ENCODE assay signal across 2 cellular contexts in genomic region chr20:2172305-2173175, GRCh38.
A peak's percentile ranks its signal among the peaks of the same experiment; 100 is the strongest.
TF ChIP-seq lines count a peak whose summit lies in the region.

No MANE protein-coding gene starts in this region.

TF ChIP-seq in A549, 52 proteins besides CTCF, POLR2A, EP300 and RAD21 (continued from another document):
- TF ChIP-seq, protein P1, sequence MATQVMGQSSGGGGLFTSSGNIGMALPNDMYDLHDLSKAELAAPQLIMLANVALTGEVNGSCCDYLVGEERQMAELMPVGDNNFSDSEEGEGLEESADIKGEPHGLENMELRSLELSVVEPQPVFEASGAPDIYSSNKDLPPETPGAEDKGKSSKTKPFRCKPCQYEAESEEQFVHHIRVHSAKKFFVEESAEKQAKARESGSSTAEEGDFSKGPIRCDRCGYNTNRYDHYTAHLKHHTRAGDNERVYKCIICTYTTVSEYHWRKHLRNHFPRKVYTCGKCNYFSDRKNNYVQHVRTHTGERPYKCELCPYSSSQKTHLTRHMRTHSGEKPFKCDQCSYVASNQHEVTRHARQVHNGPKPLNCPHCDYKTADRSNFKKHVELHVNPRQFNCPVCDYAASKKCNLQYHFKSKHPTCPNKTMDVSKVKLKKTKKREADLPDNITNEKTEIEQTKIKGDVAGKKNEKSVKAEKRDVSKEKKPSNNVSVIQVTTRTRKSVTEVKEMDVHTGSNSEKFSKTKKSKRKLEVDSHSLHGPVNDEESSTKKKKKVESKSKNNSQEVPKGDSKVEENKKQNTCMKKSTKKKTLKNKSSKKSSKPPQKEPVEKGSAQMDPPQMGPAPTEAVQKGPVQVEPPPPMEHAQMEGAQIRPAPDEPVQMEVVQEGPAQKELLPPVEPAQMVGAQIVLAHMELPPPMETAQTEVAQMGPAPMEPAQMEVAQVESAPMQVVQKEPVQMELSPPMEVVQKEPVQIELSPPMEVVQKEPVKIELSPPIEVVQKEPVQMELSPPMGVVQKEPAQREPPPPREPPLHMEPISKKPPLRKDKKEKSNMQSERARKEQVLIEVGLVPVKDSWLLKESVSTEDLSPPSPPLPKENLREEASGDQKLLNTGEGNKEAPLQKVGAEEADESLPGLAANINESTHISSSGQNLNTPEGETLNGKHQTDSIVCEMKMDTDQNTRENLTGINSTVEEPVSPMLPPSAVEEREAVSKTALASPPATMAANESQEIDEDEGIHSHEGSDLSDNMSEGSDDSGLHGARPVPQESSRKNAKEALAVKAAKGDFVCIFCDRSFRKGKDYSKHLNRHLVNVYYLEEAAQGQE (IDR thresholded peaks at IDR 0.05): no peak
- TF ChIP-seq CHD4 (IDR thresholded peaks at IDR 0.05; ENCODE audit: borderline replicate concordance): no peak
- TF ChIP-seq NR3C1 (IDR thresholded peaks at IDR 0.05): no peak
- peak; percentile 96 for TF ChIP-seq SMC3 (IDR thresholded peaks at IDR 0.05)
- TF ChIP-seq FOSB (CRISPR knock-in tag; IDR thresholded peaks at IDR 0.05): no peak
- no peak for TF ChIP-seq BHLHE40 (IDR thresholded peaks at IDR 0.05; ENCODE audit: low read depth, low read length)
- no peak for TF ChIP-seq PBX3 (IDR thresholded peaks at IDR 0.05)
- no peak for TF ChIP-seq HOXB13 (CRISPR knock-in tag; IDR thresholded peaks at IDR 0.05; ENCODE audit: low read depth)
- no peak for TF ChIP-seq HDAC2 (IDR thresholded peaks at IDR 0.05)
- TF ChIP-seq TFCP2L1 (CRISPR knock-in tag; IDR thresholded peaks at IDR 0.05): no peak
- TF ChIP-seq, protein P2, sequence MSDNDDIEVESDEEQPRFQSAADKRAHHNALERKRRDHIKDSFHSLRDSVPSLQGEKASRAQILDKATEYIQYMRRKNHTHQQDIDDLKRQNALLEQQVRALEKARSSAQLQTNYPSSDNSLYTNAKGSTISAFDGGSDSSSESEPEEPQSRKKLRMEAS (IDR thresholded peaks at IDR 0.05): peak; percentile 35; the same call in 1 of the 2 replicates
- TF ChIP-seq KDM5A (IDR thresholded peaks at IDR 0.05): no peak
- TF ChIP-seq BCL3 (IDR thresholded peaks at IDR 0.05): no peak
- no peak for TF ChIP-seq NFE2L2 (conservative IDR thresholded peaks at IDR 0.05; ENCODE audit: low read length)
- no peak for TF ChIP-seq GATA3 (IDR thresholded peaks at IDR 0.05; ENCODE audit: borderline replicate concordance)
- TF ChIP-seq, protein P3, sequence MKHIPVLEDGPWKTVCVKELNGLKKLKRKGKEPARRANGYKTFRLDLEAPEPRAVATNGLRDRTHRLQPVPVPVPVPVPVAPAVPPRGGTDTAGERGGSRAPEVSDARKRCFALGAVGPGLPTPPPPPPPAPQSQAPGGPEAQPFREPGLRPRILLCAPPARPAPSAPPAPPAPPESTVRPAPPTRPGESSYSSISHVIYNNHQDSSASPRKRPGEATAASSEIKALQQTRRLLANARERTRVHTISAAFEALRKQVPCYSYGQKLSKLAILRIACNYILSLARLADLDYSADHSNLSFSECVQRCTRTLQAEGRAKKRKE (CRISPR knock-in tag; IDR thresholded peaks at IDR 0.05; ENCODE audit: low read depth): no peak

TF ChIP-seq in HepG2, 621 proteins besides CTCF, POLR2A, EP300 and RAD21 (continued from another document and continues in another):
- TF ChIP-seq, protein P4, sequence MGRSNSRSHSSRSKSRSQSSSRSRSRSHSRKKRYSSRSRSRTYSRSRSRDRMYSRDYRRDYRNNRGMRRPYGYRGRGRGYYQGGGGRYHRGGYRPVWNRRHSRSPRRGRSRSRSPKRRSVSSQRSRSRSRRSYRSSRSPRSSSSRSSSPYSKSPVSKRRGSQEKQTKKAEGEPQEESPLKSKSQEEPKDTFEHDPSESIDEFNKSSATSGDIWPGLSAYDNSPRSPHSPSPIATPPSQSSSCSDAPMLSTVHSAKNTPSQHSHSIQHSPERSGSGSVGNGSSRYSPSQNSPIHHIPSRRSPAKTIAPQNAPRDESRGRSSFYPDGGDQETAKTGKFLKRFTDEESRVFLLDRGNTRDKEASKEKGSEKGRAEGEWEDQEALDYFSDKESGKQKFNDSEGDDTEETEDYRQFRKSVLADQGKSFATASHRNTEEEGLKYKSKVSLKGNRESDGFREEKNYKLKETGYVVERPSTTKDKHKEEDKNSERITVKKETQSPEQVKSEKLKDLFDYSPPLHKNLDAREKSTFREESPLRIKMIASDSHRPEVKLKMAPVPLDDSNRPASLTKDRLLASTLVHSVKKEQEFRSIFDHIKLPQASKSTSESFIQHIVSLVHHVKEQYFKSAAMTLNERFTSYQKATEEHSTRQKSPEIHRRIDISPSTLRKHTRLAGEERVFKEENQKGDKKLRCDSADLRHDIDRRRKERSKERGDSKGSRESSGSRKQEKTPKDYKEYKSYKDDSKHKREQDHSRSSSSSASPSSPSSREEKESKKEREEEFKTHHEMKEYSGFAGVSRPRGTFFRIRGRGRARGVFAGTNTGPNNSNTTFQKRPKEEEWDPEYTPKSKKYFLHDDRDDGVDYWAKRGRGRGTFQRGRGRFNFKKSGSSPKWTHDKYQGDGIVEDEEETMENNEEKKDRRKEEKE (IDR thresholded peaks at IDR 0.05): no peak
- TF ChIP-seq ZFP41 (CRISPR knock-in tag; IDR thresholded peaks at IDR 0.05; ENCODE audit: borderline replicate concordance) (no peak), ZKSCAN1 (IDR thresholded peaks at IDR 0.05; ENCODE audit: low read length) (no peak), ZNF576 (CRISPR knock-in tag; IDR thresholded peaks at IDR 0.05) (no peak), ZNF333 (CRISPR knock-in tag; IDR thresholded peaks at IDR 0.05; ENCODE audit: borderline replicate concordance) (no peak), ATM (IDR thresholded peaks at IDR 0.05; ENCODE audit: borderline replicate concordance) (no peak), PHF21A (CRISPR knock-in tag; IDR thresholded peaks at IDR 0.05) (no peak), XBP1 (CRISPR knock-in tag; IDR thresholded peaks at IDR 0.05) (no peak), ZNF761 (CRISPR knock-in tag; conservative IDR thresholded peaks at IDR 0.05) (no peak), ZNF691 (CRISPR knock-in tag; IDR thresholded peaks at IDR 0.05; ENCODE audit: borderline replicate concordance, low read depth) (peak; percentile 77; the same call in 1 of the 2 replicates), ZNF256 (CRISPR knock-in tag; conservative IDR thresholded peaks at IDR 0.05) (no peak), NFIB (CRISPR knock-in tag; IDR thresholded peaks at IDR 0.05; ENCODE audit: borderline replicate concordance) (no peak), KLF16 (CRISPR knock-in tag; IDR thresholded peaks at IDR 0.05) (0 out of 4 replicates have a peak, but pooled peaks of 1 of the 2 experiments have one; percentile 47), ZSCAN12 (CRISPR knock-in tag; IDR thresholded peaks at IDR 0.05) (no peak)
- TF ChIP-seq, protein P5, sequence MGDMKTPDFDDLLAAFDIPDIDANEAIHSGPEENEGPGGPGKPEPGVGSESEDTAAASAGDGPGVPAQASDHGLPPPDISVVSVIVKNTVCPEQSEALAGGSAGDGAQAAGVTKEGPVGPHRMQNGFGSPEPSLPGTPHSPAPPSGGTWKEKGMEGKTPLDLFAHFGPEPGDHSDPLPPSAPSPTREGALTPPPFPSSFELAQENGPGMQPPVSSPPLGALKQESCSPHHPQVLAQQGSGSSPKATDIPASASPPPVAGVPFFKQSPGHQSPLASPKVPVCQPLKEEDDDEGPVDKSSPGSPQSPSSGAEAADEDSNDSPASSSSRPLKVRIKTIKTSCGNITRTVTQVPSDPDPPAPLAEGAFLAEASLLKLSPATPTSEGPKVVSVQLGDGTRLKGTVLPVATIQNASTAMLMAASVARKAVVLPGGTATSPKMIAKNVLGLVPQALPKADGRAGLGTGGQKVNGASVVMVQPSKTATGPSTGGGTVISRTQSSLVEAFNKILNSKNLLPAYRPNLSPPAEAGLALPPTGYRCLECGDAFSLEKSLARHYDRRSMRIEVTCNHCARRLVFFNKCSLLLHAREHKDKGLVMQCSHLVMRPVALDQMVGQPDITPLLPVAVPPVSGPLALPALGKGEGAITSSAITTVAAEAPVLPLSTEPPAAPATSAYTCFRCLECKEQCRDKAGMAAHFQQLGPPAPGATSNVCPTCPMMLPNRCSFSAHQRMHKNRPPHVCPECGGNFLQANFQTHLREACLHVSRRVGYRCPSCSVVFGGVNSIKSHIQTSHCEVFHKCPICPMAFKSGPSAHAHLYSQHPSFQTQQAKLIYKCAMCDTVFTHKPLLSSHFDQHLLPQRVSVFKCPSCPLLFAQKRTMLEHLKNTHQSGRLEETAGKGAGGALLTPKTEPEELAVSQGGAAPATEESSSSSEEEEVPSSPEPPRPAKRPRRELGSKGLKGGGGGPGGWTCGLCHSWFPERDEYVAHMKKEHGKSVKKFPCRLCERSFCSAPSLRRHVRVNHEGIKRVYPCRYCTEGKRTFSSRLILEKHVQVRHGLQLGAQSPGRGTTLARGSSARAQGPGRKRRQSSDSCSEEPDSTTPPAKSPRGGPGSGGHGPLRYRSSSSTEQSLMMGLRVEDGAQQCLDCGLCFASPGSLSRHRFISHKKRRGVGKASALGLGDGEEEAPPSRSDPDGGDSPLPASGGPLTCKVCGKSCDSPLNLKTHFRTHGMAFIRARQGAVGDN (CRISPR knock-in tag; IDR thresholded peaks at IDR 0.05): 0 out of 2 replicates have a peak, but pooled peaks have one; percentile 21
- TF ChIP-seq, protein P6, sequence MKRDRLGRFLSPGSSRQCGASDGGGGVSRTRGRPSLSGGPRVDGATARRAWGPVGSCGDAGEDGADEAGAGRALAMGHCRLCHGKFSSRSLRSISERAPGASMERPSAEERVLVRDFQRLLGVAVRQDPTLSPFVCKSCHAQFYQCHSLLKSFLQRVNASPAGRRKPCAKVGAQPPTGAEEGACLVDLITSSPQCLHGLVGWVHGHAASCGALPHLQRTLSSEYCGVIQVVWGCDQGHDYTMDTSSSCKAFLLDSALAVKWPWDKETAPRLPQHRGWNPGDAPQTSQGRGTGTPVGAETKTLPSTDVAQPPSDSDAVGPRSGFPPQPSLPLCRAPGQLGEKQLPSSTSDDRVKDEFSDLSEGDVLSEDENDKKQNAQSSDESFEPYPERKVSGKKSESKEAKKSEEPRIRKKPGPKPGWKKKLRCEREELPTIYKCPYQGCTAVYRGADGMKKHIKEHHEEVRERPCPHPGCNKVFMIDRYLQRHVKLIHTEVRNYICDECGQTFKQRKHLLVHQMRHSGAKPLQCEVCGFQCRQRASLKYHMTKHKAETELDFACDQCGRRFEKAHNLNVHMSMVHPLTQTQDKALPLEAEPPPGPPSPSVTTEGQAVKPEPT (CRISPR knock-in tag; IDR thresholded peaks at IDR 0.05; ENCODE audit: low read depth): no peak
- TF ChIP-seq, protein P7, sequence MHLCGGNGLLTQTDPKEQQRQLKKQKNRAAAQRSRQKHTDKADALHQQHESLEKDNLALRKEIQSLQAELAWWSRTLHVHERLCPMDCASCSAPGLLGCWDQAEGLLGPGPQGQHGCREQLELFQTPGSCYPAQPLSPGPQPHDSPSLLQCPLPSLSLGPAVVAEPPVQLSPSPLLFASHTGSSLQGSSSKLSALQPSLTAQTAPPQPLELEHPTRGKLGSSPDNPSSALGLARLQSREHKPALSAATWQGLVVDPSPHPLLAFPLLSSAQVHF (CRISPR knock-in tag; IDR thresholded peaks at IDR 0.05): no peak
- TF ChIP-seq, protein P8, sequence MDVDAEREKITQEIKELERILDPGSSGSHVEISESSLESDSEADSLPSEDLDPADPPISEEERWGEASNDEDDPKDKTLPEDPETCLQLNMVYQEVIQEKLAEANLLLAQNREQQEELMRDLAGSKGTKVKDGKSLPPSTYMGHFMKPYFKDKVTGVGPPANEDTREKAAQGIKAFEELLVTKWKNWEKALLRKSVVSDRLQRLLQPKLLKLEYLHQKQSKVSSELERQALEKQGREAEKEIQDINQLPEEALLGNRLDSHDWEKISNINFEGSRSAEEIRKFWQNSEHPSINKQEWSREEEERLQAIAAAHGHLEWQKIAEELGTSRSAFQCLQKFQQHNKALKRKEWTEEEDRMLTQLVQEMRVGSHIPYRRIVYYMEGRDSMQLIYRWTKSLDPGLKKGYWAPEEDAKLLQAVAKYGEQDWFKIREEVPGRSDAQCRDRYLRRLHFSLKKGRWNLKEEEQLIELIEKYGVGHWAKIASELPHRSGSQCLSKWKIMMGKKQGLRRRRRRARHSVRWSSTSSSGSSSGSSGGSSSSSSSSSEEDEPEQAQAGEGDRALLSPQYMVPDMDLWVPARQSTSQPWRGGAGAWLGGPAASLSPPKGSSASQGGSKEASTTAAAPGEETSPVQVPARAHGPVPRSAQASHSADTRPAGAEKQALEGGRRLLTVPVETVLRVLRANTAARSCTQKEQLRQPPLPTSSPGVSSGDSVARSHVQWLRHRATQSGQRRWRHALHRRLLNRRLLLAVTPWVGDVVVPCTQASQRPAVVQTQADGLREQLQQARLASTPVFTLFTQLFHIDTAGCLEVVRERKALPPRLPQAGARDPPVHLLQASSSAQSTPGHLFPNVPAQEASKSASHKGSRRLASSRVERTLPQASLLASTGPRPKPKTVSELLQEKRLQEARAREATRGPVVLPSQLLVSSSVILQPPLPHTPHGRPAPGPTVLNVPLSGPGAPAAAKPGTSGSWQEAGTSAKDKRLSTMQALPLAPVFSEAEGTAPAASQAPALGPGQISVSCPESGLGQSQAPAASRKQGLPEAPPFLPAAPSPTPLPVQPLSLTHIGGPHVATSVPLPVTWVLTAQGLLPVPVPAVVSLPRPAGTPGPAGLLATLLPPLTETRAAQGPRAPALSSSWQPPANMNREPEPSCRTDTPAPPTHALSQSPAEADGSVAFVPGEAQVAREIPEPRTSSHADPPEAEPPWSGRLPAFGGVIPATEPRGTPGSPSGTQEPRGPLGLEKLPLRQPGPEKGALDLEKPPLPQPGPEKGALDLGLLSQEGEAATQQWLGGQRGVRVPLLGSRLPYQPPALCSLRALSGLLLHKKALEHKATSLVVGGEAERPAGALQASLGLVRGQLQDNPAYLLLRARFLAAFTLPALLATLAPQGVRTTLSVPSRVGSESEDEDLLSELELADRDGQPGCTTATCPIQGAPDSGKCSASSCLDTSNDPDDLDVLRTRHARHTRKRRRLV (CRISPR knock-in tag; IDR thresholded peaks at IDR 0.05): no peak
